In the genomic region with DNA sequence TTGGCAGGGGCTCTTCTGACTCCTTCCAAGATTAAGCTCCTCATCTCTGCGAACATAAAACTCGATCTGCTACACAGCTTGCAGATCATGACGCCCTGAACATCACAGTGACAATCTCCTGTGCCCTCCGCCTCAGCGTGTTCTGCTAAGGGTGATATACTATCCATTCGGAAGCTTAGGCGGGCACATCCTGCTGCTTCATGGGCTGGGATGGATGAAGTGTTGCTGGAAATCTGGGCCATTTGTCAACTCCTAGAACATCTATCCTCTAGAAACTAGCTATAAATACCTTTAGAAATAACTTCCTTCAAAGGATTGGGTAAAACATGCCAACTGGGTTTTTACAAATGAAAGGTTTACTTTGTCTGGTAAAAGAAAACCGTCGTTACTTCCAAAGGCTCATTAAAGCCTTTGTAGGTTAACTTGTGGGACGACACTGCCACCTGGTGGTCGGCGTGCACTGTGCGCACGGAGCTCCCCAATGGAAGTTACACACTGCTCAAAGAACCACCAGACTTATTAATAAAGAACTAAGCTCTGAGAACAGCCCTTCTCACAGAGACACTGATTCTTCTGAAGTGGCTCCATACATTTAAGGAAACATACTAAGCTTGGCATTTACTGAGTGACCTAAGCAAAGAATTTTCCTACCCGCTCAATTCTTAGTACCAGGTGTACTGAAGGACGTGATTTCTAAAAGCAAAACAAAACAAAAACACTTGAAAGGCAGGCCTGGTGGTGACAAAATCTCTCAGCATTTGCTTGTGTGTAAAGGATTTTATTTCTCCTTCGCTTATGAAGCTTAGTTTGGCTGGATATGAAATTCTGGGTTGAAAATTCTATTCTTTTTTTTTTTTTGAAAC, we compare ENCODE assay signal across 8 cellular contexts. TPM values are rescaled to one million over a fixed set of nuclear protein-coding genes. Genes with fewer than 3 reads are reported as not detected.
DNase-seq lines count a peak whose midpoint lies in the region; ATAC-seq and TF ChIP-seq lines count a peak whose summit lies in the region.

No MANE protein-coding gene starts in this region.

- no peak overlapping the region for H3K4me3 Mint-ChIP-seq in endothelial cell (ENCODE audit: unreplicated experiment)

- peaks cover 2% of the 10 kb centered on the region for H3K9me3 Mint-ChIP-seq in endothelial cell (ENCODE audit: unreplicated experiment)

- ATAC-seq in HG03439 (IDR thresholded peaks at IDR 0.05; ENCODE audit: unreplicated experiment) (peak; percentile 66), GM18517 (IDR thresholded peaks at IDR 0.05; ENCODE audit: unreplicated experiment) (no peak)

- TF ChIP-seq CTCF in endothelial cell (IDR thresholded peaks at IDR 0.05; ENCODE audit: unreplicated experiment) = peak; percentile 94

- H3K36me3 Mint-ChIP-seq in endothelial cell (ENCODE audit: low read depth, unreplicated experiment) = peaks cover 17% of the 10 kb centered on the region

- H3K27ac Mint-ChIP-seq in endothelial cell (ENCODE audit: unreplicated experiment) = no peak overlapping the region

- H3K27me3 Mint-ChIP-seq in endothelial cell (ENCODE audit: unreplicated experiment) = no peaks in the 10 kb centered on the region

- peaks cover under 1% of the 10 kb centered on the region for H3K4me1 Mint-ChIP-seq in endothelial cell (ENCODE audit: unreplicated experiment)

- DNase-seq in DMS79 (lab: John Stamatoyannopoulos, UW) (peak; percentile 20), NOMO-1 treated with dmso at 0.1 percent for 144 hours (lab: John Stamatoyannopoulos, UW; ENCODE audit: unreplicated experiment) (peak; percentile 66), endothelial cell (ENCODE audit: low spot score) (peak; percentile 85), middle frontal gyrus (ENCODE audit: extremely low spot score, low spot score) (peak; percentile 85)
- DNase-seq in activated CD8-positive, alpha-beta memory T cell treated with anti-CD3 and anti-CD28 coated beads, Interleukin-2, amount 50 U/mL, for 4 hours = peak; percentile 94
- peak; percentile 62 to 67 for DNase-seq in stimulated activated CD8-positive, alpha-beta memory T cell treated with anti-CD3 and anti-CD28 coated beads, Interleukin-15, amount 100 ng/mL, for 48 hours (ENCODE audit: low read depth in 2 of 2)

RNA-seq across cellular contexts. Expression of a gene that starts 21.5 kb away (rescaled TPM):
- 0.28 TPM for total RNA-seq in endothelial cell (ENCODE audit: unreplicated experiment)

Comparison
In these comparisons a context has a peak if more than half of its experiments do, and no peak if none do; other contexts are left out.
1. DNase-seq: peak in every context shown above with its lines; median percentile 94 in activated CD8-positive, alpha-beta memory T cell treated with anti-CD3 and anti-CD28 coated beads, Interleukin-2, amount 50 U/mL, for 4 hours; 85 in endothelial cell; 85 in middle frontal gyrus; 66 in NOMO-1 treated with dmso at 0.1 percent for 144 hours; 64 in stimulated activated CD8-positive, alpha-beta memory T cell treated with anti-CD3 and anti-CD28 coated beads, Interleukin-15, amount 100 ng/mL, for 48 hours; 20 in DMS79.